16 cellular contexts compared by ENCODE assay signal in the genomic region with DNA sequence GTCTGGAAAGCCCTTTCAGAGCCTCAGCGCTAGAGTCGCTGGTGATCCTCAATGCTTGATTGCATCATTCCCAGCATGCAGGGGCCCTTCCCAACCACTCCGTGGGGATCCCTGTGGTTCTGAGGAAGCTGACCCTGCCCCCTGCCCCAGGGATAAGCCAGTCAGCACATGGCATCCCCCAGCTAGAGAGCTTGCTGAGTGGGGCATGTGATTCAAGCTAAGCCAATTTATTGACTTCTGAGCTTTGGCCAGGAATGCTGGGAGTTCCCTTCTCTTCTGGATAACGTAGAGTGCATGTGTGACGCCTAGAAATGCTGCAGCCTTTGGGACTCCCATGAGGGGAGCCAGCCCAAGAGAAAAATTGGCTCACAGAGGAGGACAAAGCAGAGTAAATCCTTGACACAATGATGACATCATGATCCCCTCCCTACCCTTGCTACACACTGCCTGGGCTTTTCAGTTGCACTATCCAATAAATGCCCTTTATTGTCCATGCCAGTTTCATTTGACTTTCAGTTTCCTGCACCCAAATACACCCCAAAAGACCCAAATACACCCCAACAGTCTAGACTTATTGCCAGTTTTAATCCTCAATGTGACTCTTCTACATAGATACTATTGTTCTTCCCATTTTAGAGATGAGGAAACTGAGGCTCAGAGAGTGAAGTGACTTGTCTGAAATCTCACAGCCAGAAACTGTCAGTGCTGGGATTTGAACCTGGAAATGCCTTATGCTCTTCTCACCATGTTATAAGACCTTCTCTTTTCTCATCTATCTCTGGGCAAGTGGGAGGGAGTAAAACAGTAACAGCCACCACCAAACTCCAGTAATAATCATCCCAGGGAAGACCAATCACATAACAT. TPM values are rescaled to one million over a fixed set of nuclear protein-coding genes. Genes with fewer than 3 reads are reported as not detected.
DNase-seq lines count a peak whose midpoint lies in the region; ATAC-seq, FAIRE-seq and TF ChIP-seq lines count a peak whose summit lies in the region.
"Had no signal": no experiment of that assay in that cellular context is flagged by ENCODE, and none has a peak within 500 bp of the region (broad histone marks: within the 10 kb centered on the region; RNA-seq: fewer than 3 reads in every experiment).

No MANE protein-coding gene starts in this region.

- no peak overlapping the region for H3K9ac ChIP-seq in muscle layer of colon (ENCODE audit: low read length)

- FAIRE-seq in GM12892 (lab: Jason Lieb, UNC): no peak
- FAIRE-seq: G401.6 had no signal

- H3K36me3 ChIP-seq in muscle layer of colon (ENCODE audit: insufficient read depth, low read length) (no peaks in the 10 kb centered on the region), testis (ENCODE audit: low read depth, missing control alignments) (no peaks in the 10 kb centered on the region), brain microvascular endothelial cell (replicated peaks) (no peaks in the 10 kb centered on the region)
- H3K36me3 ChIP-seq: colonic mucosa had no signal

- DNase-seq in NCI-H82 treated with DMSO at 0.1 percent for 48 hours (lab: John Stamatoyannopoulos, UW; ENCODE audit: unreplicated experiment) (peak; percentile 90), fibroblast of mammary gland (ENCODE audit: low read depth) (peak; percentile 30), testis (peak; percentile 58), brain microvascular endothelial cell (no peak), GM12892 (ENCODE audit: insufficient read length) (no peak)
- DNase-seq: activated CD4-positive, alpha-beta memory T cell treated with anti-CD3 and anti-CD28 coated beads, Interleukin-2, amount 10 ng/mL, durations not matched to agents 7 days and 5 days; activated naive CD4-positive, alpha-beta T cell treated with anti-CD3 and anti-CD28 coated beads, Interleukin-2, amount 50 U/mL, for 16 hours; colonic mucosa; stimulated activated CD4-positive, alpha-beta T cell treated with anti-CD3 and anti-CD28 coated beads, Interleukin-2, amount 100 ng/mL, for 24 hours; stimulated activated naive CD4-positive, alpha-beta T cell treated with Interleukin-2 at 50 U/mL for 16 hours had no signal

- TF ChIP-seq CTCF in fibroblast of mammary gland (conservative IDR thresholded peaks at IDR 0.05; ENCODE audit: control insufficient read depth, insufficient read depth, low read depth, low read length) (no peak), testis (IDR thresholded peaks at IDR 0.05) (no peak), brain microvascular endothelial cell (IDR thresholded peaks at IDR 0.05; ENCODE audit: low read depth, low read length, missing control alignments) (no peak)

- in situ Hi-C loops in brain microvascular endothelial cell (cut with HindIII; ENCODE audit: low pct_ligation_motif_present, low sequenced_read_pairs): no loop called here

- H3K27ac ChIP-seq in muscle layer of colon (ENCODE audit: low read depth, low read length): peak overlapping the region; percentile 90
- H3K27ac ChIP-seq in testis: peak overlapping the region; percentile 72 to 80
- no peak overlapping the region for H3K27ac ChIP-seq in brain microvascular endothelial cell
- H3K27ac ChIP-seq: colonic mucosa had no signal

- no peak for ATAC-seq in GM19324 (IDR thresholded peaks at IDR 0.05; ENCODE audit: low FRiP score, unreplicated experiment)
- ATAC-seq in HG02623 (IDR thresholded peaks at IDR 0.05; ENCODE audit: unreplicated experiment): no peak
- ATAC-seq: Panc1 had no signal

- TF ChIP-seq POLR2A in testis (IDR thresholded peaks at IDR 0.05) (no peak), GM12892 (IDR thresholded peaks at IDR 0.05; ENCODE audit: low read depth, low read length) (no peak)

- H3K27me3 ChIP-seq in muscle layer of colon (ENCODE audit: control insufficient read depth in 1 of 2, insufficient read depth in 2 of 2, low read length in 2 of 2): no peaks in the 10 kb centered on the region
- H3K27me3 ChIP-seq in testis: no peaks in the 10 kb centered on the region
- peaks cover 14% of the 10 kb centered on the region for H3K27me3 ChIP-seq in brain microvascular endothelial cell (replicated peaks)
- H3K27me3 ChIP-seq: colonic mucosa had no signal

- intact Hi-C loops in testis (cut with DNase I; ENCODE audit: low total_unique reads): loop anchor here (10.0 kb wide), 1 partner anchor 63 kb away; no protein-coding TSS in a partner anchor

- 41 to 48% methylated on average over 5 of the region's 5 CpGs for WGBS in testis, 2 donors

- H3K9me3 ChIP-seq in muscle layer of colon (ENCODE audit: low read length) (no peaks in the 10 kb centered on the region), testis (no peaks in the 10 kb centered on the region)
- H3K9me3 ChIP-seq: colonic mucosa had no signal

- H3K4me1 ChIP-seq in muscle layer of colon (ENCODE audit: insufficient read depth, low read length) (peaks cover 75% of the 10 kb centered on the region), testis (peaks cover 38% of the 10 kb centered on the region)
- H3K4me1 ChIP-seq: colonic mucosa had no signal

- H3K4me3 ChIP-seq in fibroblast of mammary gland (ENCODE audit: control insufficient read depth, low read depth, low read length) (no peak overlapping the region), muscle layer of colon (ENCODE audit: low read depth in 1 of 2, low read length in 2 of 2) (no peak overlapping the region), testis (no peak overlapping the region), brain microvascular endothelial cell (ENCODE audit: low read depth, low read length) (no peak overlapping the region)
- H3K4me3 ChIP-seq: colonic mucosa had no signal

RNA-seq across cellular contexts. Expression of gene KCNB1, which starts 34.3 kb away (rescaled TPM):
- 1 to 10 TPM; 2.3 to 4.6 TPM for total RNA-seq in testis
- 1.5 TPM for polyA plus RNA-seq in testis (ENCODE audit: insufficient read depth, low read depth, low replicate concordance)
- 0.04 TPM for polyA plus RNA-seq in GM12892 (2012; ENCODE audit: missing spikeins)
- total RNA-seq: glomerular endothelial cell had no signal

Comparison
In these comparisons a context has a peak if more than half of its experiments do, and no peak if none do; other contexts are left out.
1. DNase-seq: peak in NCI-H82 treated with DMSO at 0.1 percent for 48 hours (single experiment), fibroblast of mammary gland (single experiment) and testis (single experiment); none in brain microvascular endothelial cell (single experiment) and GM12892 (single experiment).